ENCODE assay signal across 8 cellular contexts in genomic region chr18:48833701-48834394, GRCh38.
DNase-seq lines count a peak whose midpoint lies in the region; ATAC-seq and TF ChIP-seq lines count a peak whose summit lies in the region.

No MANE protein-coding gene starts in this region.

- 63% methylated on average over 13 of the region's 13 CpGs for WGBS in hepatocyte (ENCODE audit: low lambda C conversion rate, missing lambda C conversion rate)

- H3K36me3 ChIP-seq in hepatocyte (replicated peaks; ENCODE audit: insufficient read depth, low read depth) = no peaks in the 10 kb centered on the region

- H3K4me3 ChIP-seq in GM12865 (ENCODE audit: low read depth, low read length) = peak overlapping the region; percentile 62
- no peak overlapping the region for H3K4me3 ChIP-seq in hepatocyte

- TF ChIP-seq CTCF in GM12865 (IDR thresholded peaks at IDR 0.05; ENCODE audit: insufficient read depth, low read depth, low read length, missing control alignments) (no peak), hepatocyte (IDR thresholded peaks at IDR 0.05; ENCODE audit: poor library complexity) (no peak)

- peak; percentile 92 for DNase-seq in GM12865 (ENCODE audit: low read depth)
- peak; percentile 42 for DNase-seq in MV-4-11 (lab: John Stamatoyannopoulos, UW)
- DNase-seq in activated T-cell treated with anti-CD3 and anti-CD28 coated beads for 4 hours = peak; percentile 40
- no peak for DNase-seq in hepatocyte (ENCODE audit: low spot score)
- DNase-seq in stimulated activated naive CD4-positive, alpha-beta T cell treated with Interleukin-2 at 50 U/mL for 16 hours (lab: John Stamatoyannopoulos, UW) = peak; percentile 30
- DNase-seq in NCI-H1417 treated with DMSO at 0.1 percent for 48 hours (lab: John Stamatoyannopoulos, UW) = no peak
- DNase-seq in hypothalamus (lab: John Stamatoyannopoulos, UW) = no peak

- H3K27me3 ChIP-seq in hepatocyte = no peaks in the 10 kb centered on the region

- no peaks in the 10 kb centered on the region for H3K9me3 ChIP-seq in hepatocyte (ENCODE audit: low read depth)

- peak; percentile 67 for ATAC-seq in GM21825 (IDR thresholded peaks at IDR 0.05; ENCODE audit: unreplicated experiment)

- no peaks in the 10 kb centered on the region for H3K9me2 ChIP-seq in hepatocyte (replicated peaks; ENCODE audit: insufficient read depth)

- peak overlapping the region; percentile 77 for H3K27ac ChIP-seq in hepatocyte

- peaks cover 56% of the 10 kb centered on the region for H3K4me1 ChIP-seq in hepatocyte (ENCODE audit: insufficient read depth)

- no peak overlapping the region for H2AFZ ChIP-seq in hepatocyte

- H3K4me2 ChIP-seq in hepatocyte = peak overlapping the region; percentile 41

- no peaks in the 10 kb centered on the region for H4K20me1 ChIP-seq in hepatocyte (ENCODE audit: insufficient read depth, poor library complexity, severe bottlenecking)

- peaks cover 13% of the 10 kb centered on the region for H3K79me2 ChIP-seq in hepatocyte

Comparison
In these comparisons a context has a peak if more than half of its experiments do, and no peak if none do; other contexts are left out.
1. DNase-seq: peak in GM12865 (single experiment), MV-4-11 (single experiment), activated T-cell treated with anti-CD3 and anti-CD28 coated beads for 4 hours (single experiment) and stimulated activated naive CD4-positive, alpha-beta T cell treated with Interleukin-2 at 50 U/mL for 16 hours (single experiment); none in hepatocyte (single experiment), NCI-H1417 treated with DMSO at 0.1 percent for 48 hours (single experiment) and hypothalamus (0 of 51).